ENCODE assay signal across 1 cellular context in the genomic region with DNA sequence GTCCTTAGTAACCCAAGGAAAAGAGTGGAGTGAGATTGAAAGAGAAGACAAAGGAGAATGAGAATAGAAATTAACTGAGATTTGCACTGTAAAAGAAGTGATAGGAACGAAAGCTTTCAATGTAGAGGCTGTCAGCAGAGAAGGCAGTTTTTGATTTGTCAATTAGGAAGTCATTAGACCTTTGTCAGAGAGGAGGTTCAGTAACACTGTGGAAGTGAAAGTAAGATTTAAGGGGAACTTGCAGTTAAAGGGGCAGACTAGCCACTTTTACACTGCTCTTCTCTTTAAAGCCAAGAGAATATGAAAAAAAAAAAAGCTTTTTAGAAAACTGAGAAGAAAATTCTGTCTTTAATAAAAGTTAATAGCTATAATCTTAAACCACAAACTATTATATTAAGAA.
TF ChIP-seq lines count a peak whose summit lies in the region.

No MANE protein-coding gene starts in this region.

TF ChIP-seq in GM12878, 131 proteins besides CTCF, POLR2A, EP300 and RAD21 (continued from another document):
- TF ChIP-seq PAX5 (IDR thresholded peaks at IDR 0.05; ENCODE audit: borderline replicate concordance, low read depth, low read length) (no peak), YBX1 (IDR thresholded peaks at IDR 0.05) (no peak), FOXM1 (IDR thresholded peaks at IDR 0.05; ENCODE audit: low read depth, low read length) (no peak), BACH1 (IDR thresholded peaks at IDR 0.05; ENCODE audit: borderline replicate concordance) (no peak), CEBPB (IDR thresholded peaks at IDR 0.05; ENCODE audit: borderline replicate concordance in 1 of 2, low read depth in 2 of 2, low read length in 2 of 2) (no peak), USF1 (IDR thresholded peaks at IDR 0.05; ENCODE audit: borderline replicate concordance, extremely low read length, insufficient read depth, low read depth, low read length) (no peak)
- TF ChIP-seq, protein P1, sequence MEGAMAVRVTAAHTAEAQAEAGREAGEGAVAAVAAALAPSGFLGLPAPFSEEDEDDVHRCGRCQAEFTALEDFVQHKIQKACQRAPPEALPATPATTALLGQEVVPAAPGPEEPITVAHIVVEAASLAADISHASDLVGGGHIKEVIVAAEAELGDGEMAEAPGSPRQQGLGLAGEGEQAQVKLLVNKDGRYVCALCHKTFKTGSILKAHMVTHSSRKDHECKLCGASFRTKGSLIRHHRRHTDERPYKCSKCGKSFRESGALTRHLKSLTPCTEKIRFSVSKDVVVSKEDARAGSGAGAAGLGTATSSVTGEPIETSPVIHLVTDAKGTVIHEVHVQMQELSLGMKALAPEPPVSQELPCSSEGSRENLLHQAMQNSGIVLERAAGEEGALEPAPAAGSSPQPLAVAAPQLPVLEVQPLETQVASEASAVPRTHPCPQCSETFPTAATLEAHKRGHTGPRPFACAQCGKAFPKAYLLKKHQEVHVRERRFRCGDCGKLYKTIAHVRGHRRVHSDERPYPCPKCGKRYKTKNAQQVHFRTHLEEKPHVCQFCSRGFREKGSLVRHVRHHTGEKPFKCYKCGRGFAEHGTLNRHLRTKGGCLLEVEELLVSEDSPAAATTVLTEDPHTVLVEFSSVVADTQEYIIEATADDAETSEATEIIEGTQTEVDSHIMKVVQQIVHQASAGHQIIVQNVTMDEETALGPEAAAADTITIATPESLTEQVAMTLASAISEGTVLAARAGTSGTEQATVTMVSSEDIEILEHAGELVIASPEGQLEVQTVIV (IDR thresholded peaks at IDR 0.05; ENCODE audit: borderline replicate concordance, partially characterized antibody) = no peak
